Comparison of ENCODE assay signal across 8 cellular contexts in genomic region chr11:103537904-103538502, GRCh38.
DNase-seq lines count a peak whose midpoint lies in the region; ATAC-seq and TF ChIP-seq lines count a peak whose summit lies in the region.

No MANE protein-coding gene starts in this region.

- H3K4me1 ChIP-seq in Loucy (ENCODE audit: insufficient read depth, low read length, poor library complexity, severe bottlenecking) (peaks cover 27% of the 10 kb centered on the region), ascending aorta (no peaks in the 10 kb centered on the region)
- H3K4me1 ChIP-seq in effector memory CD4-positive, alpha-beta T cell (ENCODE audit: control insufficient read depth, insufficient read depth, low read length, poor library complexity, severe bottlenecking): no peaks in the 10 kb centered on the region

- peak; percentile 87 for TF ChIP-seq CTCF in Loucy (conservative IDR thresholded peaks at IDR 0.05; ENCODE audit: low read length)
- TF ChIP-seq CTCF in astrocyte of the cerebellum (IDR thresholded peaks at IDR 0.05; ENCODE audit: low read depth, low read length, missing control alignments): peak; percentile 54
- peak in 1 of 3 experiments; percentile 27 for TF ChIP-seq CTCF in ascending aorta (IDR thresholded peaks at IDR 0.05)

- H3K27me3 ChIP-seq in Loucy (ENCODE audit: insufficient read depth, low read length, poor library complexity, severe bottlenecking) (no peaks in the 10 kb centered on the region), ascending aorta (no peaks in the 10 kb centered on the region)
- H3K27me3 ChIP-seq in effector memory CD4-positive, alpha-beta T cell (replicated peaks; ENCODE audit: control insufficient read depth, insufficient read depth, low read length, poor library complexity, severe bottlenecking): no peaks in the 10 kb centered on the region

- peak overlapping the region; percentile 67 for H3K4me2 ChIP-seq in Loucy (ENCODE audit: low read depth, low read length, poor library complexity, severe bottlenecking)

- H3K9me3 ChIP-seq in Loucy (ENCODE audit: insufficient read depth, low read depth, low read length) (peaks cover 8% of the 10 kb centered on the region; the same call in 1 of the 2 replicates), ascending aorta (no peaks in the 10 kb centered on the region)
- H3K9me3 ChIP-seq in effector memory CD4-positive, alpha-beta T cell (ENCODE audit: control insufficient read depth, low read length): no peaks in the 10 kb centered on the region

- peak; percentile 52 for DNase-seq in GM03348 (ENCODE audit: low spot score)
- DNase-seq in astrocyte of the cerebellum (ENCODE audit: low read depth): no peak
- DNase-seq in myocyte (ENCODE audit: low read depth): peak; percentile 56
- DNase-seq in ascending aorta (ENCODE audit: low spot score in 2 of 2): no peak
- no peak for DNase-seq in effector memory CD4-positive, alpha-beta T cell
- no peak for DNase-seq in stimulated activated naive CD4-positive, alpha-beta T cell treated with Interleukin-2 at 50 U/mL for 16 hours (lab: John Stamatoyannopoulos, UW)

- H3K79me2 ChIP-seq in Loucy (ENCODE audit: insufficient read depth, low read length): no peaks in the 10 kb centered on the region

- no peaks in the 10 kb centered on the region for H4K20me1 ChIP-seq in Loucy (ENCODE audit: insufficient read depth, low read length, poor library complexity, severe bottlenecking)

- H3K36me3 ChIP-seq in Loucy (ENCODE audit: insufficient read depth, low read length) (no peaks in the 10 kb centered on the region), ascending aorta (no peaks in the 10 kb centered on the region)
- no peaks in the 10 kb centered on the region for H3K36me3 ChIP-seq in effector memory CD4-positive, alpha-beta T cell (ENCODE audit: control insufficient read depth, insufficient read depth, low read length)

- H3K9ac ChIP-seq in Loucy (ENCODE audit: low read depth, low read length, poor library complexity, severe bottlenecking): no peak overlapping the region

- peak overlapping the region; percentile 59 for H2AFZ ChIP-seq in Loucy (ENCODE audit: low read length)

- intact Hi-C loops in ascending aorta (cut with DNase I): no loop called here

- peak overlapping the region; percentile 39 for H3K4me3 ChIP-seq in Loucy (ENCODE audit: low read length, poor library complexity, severe bottlenecking)
- H3K4me3 ChIP-seq in astrocyte of the cerebellum (ENCODE audit: low read depth, low read length): no peak overlapping the region
- H3K4me3 ChIP-seq in ascending aorta: no peak overlapping the region
- no peak overlapping the region for H3K4me3 ChIP-seq in effector memory CD4-positive, alpha-beta T cell (ENCODE audit: insufficient read depth, low read depth, low read length, poor library complexity, severe bottlenecking)

- H3K27ac ChIP-seq in ascending aorta: no peak overlapping the region
- no peak overlapping the region for H3K27ac ChIP-seq in effector memory CD4-positive, alpha-beta T cell (ENCODE audit: insufficient read depth, low read length, poor library complexity, severe bottlenecking)

- ATAC-seq in GM21723 (IDR thresholded peaks at IDR 0.05; ENCODE audit: unreplicated experiment): no peak

- H3K9me2 ChIP-seq in Loucy (replicated peaks; ENCODE audit: low read depth, low read length): no peaks in the 10 kb centered on the region

- in situ Hi-C loops in astrocyte of the cerebellum (cut with HindIII; ENCODE audit: low sequenced_read_pairs): no loop called here

- H3F3A ChIP-seq in Loucy (ENCODE audit: low read depth): no peaks in the 10 kb centered on the region

Comparison
In these comparisons a context has a peak if more than half of its experiments do, and no peak if none do; other contexts are left out.
1. DNase-seq: peak in GM03348 (single experiment) and myocyte (single experiment); none in astrocyte of the cerebellum (single experiment), ascending aorta (0 of 2), effector memory CD4-positive, alpha-beta T cell (0 of 3) and stimulated activated naive CD4-positive, alpha-beta T cell treated with Interleukin-2 at 50 U/mL for 16 hours (single experiment).